In the genomic region with DNA sequence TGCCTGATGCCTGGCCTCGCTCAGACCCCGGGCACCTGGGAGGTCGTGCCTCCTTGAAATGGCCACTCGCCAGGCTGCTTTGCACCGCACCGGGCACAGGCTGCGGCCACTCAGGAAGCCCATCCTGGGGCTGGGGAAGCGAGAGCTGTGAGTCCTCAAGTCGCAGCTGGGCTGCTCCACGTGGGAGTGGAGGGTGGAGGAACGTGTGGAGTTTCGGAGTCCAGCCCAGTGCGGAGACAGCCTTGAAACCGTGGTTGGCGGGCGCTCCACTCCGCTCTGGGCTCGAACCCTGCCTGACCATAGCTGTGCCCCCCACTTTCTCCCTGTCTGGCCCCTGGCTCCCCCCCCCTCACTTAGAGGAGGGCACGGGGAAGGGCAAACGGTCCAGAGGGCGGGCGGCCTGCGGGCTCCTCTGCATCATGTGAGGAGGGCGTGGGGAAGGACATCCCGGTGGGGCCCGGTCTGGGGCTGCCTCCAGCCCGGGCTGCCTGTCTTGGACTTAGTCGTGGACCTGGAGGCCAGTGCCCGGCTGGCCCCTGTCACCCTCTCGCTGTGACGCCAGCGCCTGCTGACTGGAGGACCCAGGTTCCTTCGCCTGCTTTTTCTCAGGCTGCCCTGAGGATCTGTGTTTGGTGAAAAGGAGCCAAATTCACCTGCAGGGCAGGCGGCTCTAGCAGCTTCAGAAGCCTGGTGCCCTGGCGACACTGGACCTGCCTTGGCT, we compare ENCODE assay signal across 8 cellular contexts. TPM values are rescaled to one million over a fixed set of nuclear protein-coding genes. Genes with fewer than 3 reads are reported as not detected.
DNase-seq lines count a peak whose midpoint lies in the region; ATAC-seq and TF ChIP-seq lines count a peak whose summit lies in the region.

No MANE protein-coding gene starts in this region.

- no peak for ATAC-seq in activated B cell treated with CpG ODN at 0.5 μM for 24 hours (ENCODE audit: low read depth)
- peak; percentile 35 for ATAC-seq in Right ventricle myocardium superior (ENCODE audit: poor library complexity)
- ATAC-seq in psoas muscle = no peak
- ATAC-seq in GM18873 (IDR thresholded peaks at IDR 0.05; ENCODE audit: low FRiP score, unreplicated experiment) = no peak
- ATAC-seq in GM21576 (IDR thresholded peaks at IDR 0.05; ENCODE audit: unreplicated experiment) = no peak
- no peak for ATAC-seq in HG02623 (IDR thresholded peaks at IDR 0.05; ENCODE audit: unreplicated experiment)

- peaks cover 50% of the 10 kb centered on the region for H3K36me3 Mint-ChIP-seq in activated B cell treated with CpG ODN at 0.5 μM for 24 hours (ENCODE audit: low read depth)

- no peaks in the 10 kb centered on the region for H3K9me3 ChIP-seq in psoas muscle

- H3K4me1 Mint-ChIP-seq in activated B cell treated with CpG ODN at 0.5 μM for 24 hours = peaks cover 46% of the 10 kb centered on the region

- peaks cover 37% of the 10 kb centered on the region for H3K4me1 ChIP-seq in psoas muscle

- no peaks in the 10 kb centered on the region for H3K27me3 ChIP-seq in psoas muscle (ENCODE audit: insufficient read depth in 3 of 3, low read length in 2 of 3)

- WGBS in psoas muscle, 3 donors = 24 to 31% (median 25%) methylated on average over 29 to 35 of the region's 35 CpGs

- POLR2A ChIA-PET in activated B cell treated with CpG ODN at 0.5 μM for 24 hours (lab: Charles Lee) = interaction anchor here (1.0 to 2.6 kb wide), 2 partner anchors 31 to 653 kb away, joined by 4 to 18 read pairs; a partner anchor contains a TSS

- H3K27ac ChIP-seq in psoas muscle = peak overlapping the region; percentile 68

- intact Hi-C loops in activated B cell treated with CpG ODN at 0.5 μM for 24 hours (cut with micrococcal nuclease) = loop anchor here (2.0 kb wide), 1 partner anchor 15 kb away; no protein-coding TSS in a partner anchor
- intact Hi-C loops in Right ventricle myocardium superior (cut with DNase I) = loop anchor here (1.0 kb wide), 1 partner anchor 19 kb away; no protein-coding TSS in a partner anchor
- intact Hi-C loops in psoas muscle (cut with DNase I) = no loop called here

- CTCF ChIA-PET in activated B cell treated with CpG ODN at 0.5 μM for 24 hours (lab: Charles Lee) = interaction anchor here (1.5 kb wide), 1 partner anchor 20 kb away, joined by 4 read pairs; no protein-coding TSS in a partner anchor

- H3K9me3 Mint-ChIP-seq in activated B cell treated with CpG ODN at 0.5 μM for 24 hours = no peaks in the 10 kb centered on the region

- H3K27ac Mint-ChIP-seq in activated B cell treated with CpG ODN at 0.5 μM for 24 hours = no peak overlapping the region

- DNase-seq in activated B cell treated with CpG ODN at 0.5 μM for 24 hours (no peak), Right ventricle myocardium superior (no peak), psoas muscle (no peak)
- DNase-seq in stimulated activated naive CD4-positive, alpha-beta T cell treated with Interleukin-2 at 50 U/mL for 16 hours (lab: John Stamatoyannopoulos, UW) = no peak

- no peaks in the 10 kb centered on the region for H3K27me3 Mint-ChIP-seq in activated B cell treated with CpG ODN at 0.5 μM for 24 hours

- H3K4me3 ChIP-seq in GM08714 (ENCODE audit: low read length) = peak overlapping the region; percentile 83; the same call in 1 of the 2 replicates
- H3K4me3 ChIP-seq in psoas muscle = peak overlapping the region; percentile 90

- peak overlapping the region; percentile 98 for H3K4me3 Mint-ChIP-seq in activated B cell treated with CpG ODN at 0.5 μM for 24 hours

- TF ChIP-seq CTCF in activated B cell treated with CpG ODN at 0.5 μM for 24 hours (IDR thresholded peaks at IDR 0.05) (no peak), psoas muscle (IDR thresholded peaks at IDR 0.05) (no peak)

- H3K36me3 ChIP-seq in psoas muscle (ENCODE audit: insufficient read depth in 1 of 2, low read depth in 1 of 2) = peaks cover 4 to 31% of the 10 kb centered on the region in 2 donors

RNA-seq across cellular contexts. Expression of a gene that starts 2.5 kb away (rescaled TPM):
- total RNA-seq in activated B cell treated with CpG ODN at 0.5 μM for 24 hours (220 and 240 TPM in 2 replicates), Right ventricle myocardium superior (77.2 TPM), psoas muscle (10 to 100 TPM; 46.2 to 71.7 (median 56.0) TPM)
- 100 to 1,000 TPM in 1 of 3 donors, 10 to 100 TPM in 2; 49.8 to 101 (median 55.6) TPM for polyA plus RNA-seq in psoas muscle

RNA-seq across cellular contexts. Expression of a gene that starts 21.5 kb away (rescaled TPM):
- total RNA-seq in activated B cell treated with CpG ODN at 0.5 μM for 24 hours (6.5 and 8.5 TPM in 2 replicates), Right ventricle myocardium superior (3.7 TPM), psoas muscle (1 to 10 TPM in 3 of 4 donors, under 1 TPM in 1; 0.38 to 3.5 (median 1.9) TPM)
- 1 to 10 TPM in 1 of 3 donors, under 1 TPM in 2; 0.62 to 1.1 (median 0.79) TPM for polyA plus RNA-seq in psoas muscle

RNA-seq across cellular contexts. Expression of a gene that starts 39.8 kb away (rescaled TPM):
- total RNA-seq in activated B cell treated with CpG ODN at 0.5 μM for 24 hours (45.3 and 49.0 TPM in 2 replicates), Right ventricle myocardium superior (52.6 TPM), psoas muscle (10 to 100 TPM; 40.0 to 55.3 (median 43.2) TPM)
- polyA plus RNA-seq in psoas muscle = 100 to 1,000 TPM in 2 of 3 donors, 10 to 100 TPM in 1; 55.1 to 109 (median 107) TPM

RNA-seq across cellular contexts. Expression of a gene that starts 39.8 kb away (rescaled TPM):
- total RNA-seq in activated B cell treated with CpG ODN at 0.5 μM for 24 hours (36.3 and 40.2 TPM in 2 replicates), Right ventricle myocardium superior (30.3 TPM), psoas muscle (10 to 100 TPM; 27.9 to 36.6 (median 32.5) TPM)
- 10 to 100 TPM; 29.5 to 31.2 (median 30.7) TPM for polyA plus RNA-seq in psoas muscle

RNA-seq across cellular contexts. Expression of a gene that starts 56.0 kb away (rescaled TPM):
- total RNA-seq in activated B cell treated with CpG ODN at 0.5 μM for 24 hours (not detected in 2 replicates), Right ventricle myocardium superior (0.51 TPM), psoas muscle (under 1 TPM in 1 of 4 donors, not detected in 3; 0.90 TPM)
- polyA plus RNA-seq in psoas muscle = under 1 TPM; 0.09 to 0.27 (median 0.10) TPM

Comparison
In these comparisons a context has a peak if more than half of its experiments do, and no peak if none do; other contexts are left out.
1. intact Hi-C loops: an anchor here in activated B cell treated with CpG ODN at 0.5 μM for 24 hours (2.0 kb wide) and Right ventricle myocardium superior (1.0 kb wide); none called in psoas muscle.